In the genomic region with DNA sequence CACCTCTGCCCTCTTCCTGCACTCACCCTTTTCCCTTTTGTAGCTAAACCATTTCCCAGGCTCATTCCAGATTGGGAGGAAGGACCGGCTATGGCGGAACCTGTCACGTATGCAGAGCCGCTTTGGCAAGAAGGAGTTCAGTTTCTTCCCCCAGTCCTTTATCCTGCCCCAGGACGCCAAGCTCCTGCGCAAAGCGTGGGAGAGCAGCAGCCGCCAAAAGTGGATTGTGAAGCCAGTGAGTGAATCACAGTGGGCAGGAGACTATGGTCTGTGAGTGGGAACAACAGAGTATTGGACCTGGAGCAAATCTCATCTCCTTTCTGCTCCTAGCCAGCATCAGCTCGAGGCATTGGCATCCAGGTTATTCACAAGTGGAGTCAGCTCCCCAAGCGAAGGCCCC, we compare ENCODE assay signal across 17 cellular contexts.
"Had no signal": no experiment of that assay in that cellular context is flagged by ENCODE, and none has a peak within 500 bp of the region (broad histone marks: within the 10 kb centered on the region; RNA-seq: fewer than 3 reads in every experiment).

No MANE protein-coding gene starts in this region.

- H3K9me3 ChIP-seq: esophagus muscularis mucosa, thoracic aorta had no signal

- H3K4me3 ChIP-seq: esophagus muscularis mucosa, thoracic aorta had no signal

- ATAC-seq: activated CD8-positive, alpha-beta T cell treated with anti-CD3 and anti-CD28 coated beads for 36 hours; activated T-helper 17 cell treated with anti-CD3 and anti-CD28 coated beads, Interleukin-2, amount 50 U/mL, for 72 hours; left colon had no signal

- DNase-seq: activated B cell treated with CpG ODN at 0.5 μM for 24 hours; activated CD4-positive, alpha-beta T cell treated with anti-CD3 and anti-CD28 coated beads for 48 hours; activated CD8-positive, alpha-beta T cell treated with anti-CD3 and anti-CD28 coated beads for 36 hours; activated naive CD4-positive, alpha-beta T cell; activated naive CD8-positive, alpha-beta T cell treated with anti-CD3 and anti-CD28 coated beads, Interleukin-2, amount 10 ng/mL, durations not matched to agents 7 days and 5 days; activated T-cell treated with anti-CD3 and anti-CD28 coated beads, Interleukin-2, amount 50 U/mL, for 1 hour; brain microvascular endothelial cell; cerebellar nuclear complex; effector memory CD4-positive, alpha-beta T cell; left colon; midbrain; occipital lobe; T-helper 1 cell; T-helper 9 cell had no signal

- H3K27ac ChIP-seq: brain microvascular endothelial cell, thoracic aorta had no signal

- H3K27me3 ChIP-seq: brain microvascular endothelial cell, esophagus muscularis mucosa had no signal
